In genomic region chr1:197526736-197527371, GRCh38 we compare ENCODE assay signal across 9 cellular contexts.
DNase-seq lines count a peak whose midpoint lies in the region; ATAC-seq and TF ChIP-seq lines count a peak whose summit lies in the region.
"Had no signal": no experiment of that assay in that cellular context is flagged by ENCODE, and none has a peak within 500 bp of the region (broad histone marks: within the 10 kb centered on the region; RNA-seq: fewer than 3 reads in every experiment).

No MANE protein-coding gene starts in this region.

- peak; percentile 64 for TF ChIP-seq CTCF in AG10803 (conservative IDR thresholded peaks at IDR 0.05; ENCODE audit: low read length)

- no peak overlapping the region for H3K4me3 Mint-ChIP-seq in naive thymus-derived CD4-positive, alpha-beta T cell

- no peak overlapping the region for H3K4me3 ChIP-seq in AG10803 (ENCODE audit: low read length)
- no peak overlapping the region for H3K4me3 ChIP-seq in naive thymus-derived CD4-positive, alpha-beta T cell (ENCODE audit: low read length)
- no peak overlapping the region for H3K4me3 ChIP-seq in aorta (ENCODE audit: low read length in 2 of 2)
- H3K4me3 ChIP-seq: HAP-1 had no signal

- H3K27ac Mint-ChIP-seq in naive thymus-derived CD4-positive, alpha-beta T cell, result no peak overlapping the region

- intact Hi-C loops in naive thymus-derived CD4-positive, alpha-beta T cell (cut with micrococcal nuclease), result loop anchor here (1.0 to 10.0 kb wide), 11 partner anchors 80 to 1168 kb away; partner anchors contain the start of gene NEK7 (in 1 of the 2)
- intact Hi-C loops in aorta (cut with DNase I), result loop anchor here (10.0 kb wide), 3 partner anchors 132 to 938 kb away; partner anchors contain the start of gene C1orf53 (in 2 of the 2)

- no peak overlapping the region for H3K27ac ChIP-seq in naive thymus-derived CD4-positive, alpha-beta T cell (ENCODE audit: low read depth, low read length)
- H3K27ac ChIP-seq in aorta (ENCODE audit: low read depth in 1 of 2, low read length in 2 of 2), result no peak overlapping the region

- H3K9me3 Mint-ChIP-seq in naive thymus-derived CD4-positive, alpha-beta T cell, result no peaks in the 10 kb centered on the region

- POLR2A ChIA-PET in naive thymus-derived CD4-positive, alpha-beta T cell (lab: Charles Lee), result no interaction called here

- no peaks in the 10 kb centered on the region for H3K27me3 Mint-ChIP-seq in naive thymus-derived CD4-positive, alpha-beta T cell

- H3K36me3 ChIP-seq in naive thymus-derived CD4-positive, alpha-beta T cell (ENCODE audit: control insufficient read depth in 2 of 3, insufficient read depth in 3 of 3, low read length in 3 of 3), result no peaks in the 10 kb centered on the region
- H3K36me3 ChIP-seq in aorta (ENCODE audit: control insufficient read depth in 1 of 2, insufficient read depth in 2 of 2, low read length in 1 of 2), result no peaks in the 10 kb centered on the region
- H3K36me3 ChIP-seq: HAP-1 had no signal

- ATAC-seq in GM18909 (IDR thresholded peaks at IDR 0.05; ENCODE audit: poor library complexity, unreplicated experiment) (peak; percentile 52), GM21737 (IDR thresholded peaks at IDR 0.05; ENCODE audit: unreplicated experiment) (no peak), GM21360 (IDR thresholded peaks at IDR 0.05; ENCODE audit: unreplicated experiment) (no peak), aorta (ENCODE audit: low FRiP score) (no peak)
- peak; percentile 69 for ATAC-seq in naive thymus-derived CD4-positive, alpha-beta T cell

- no peaks in the 10 kb centered on the region for H3K36me3 Mint-ChIP-seq in naive thymus-derived CD4-positive, alpha-beta T cell

- 61 to 64% methylated on average over 4 of the region's 4 CpGs for WGBS in aorta, 2 donors

- H3K9me3 ChIP-seq in naive thymus-derived CD4-positive, alpha-beta T cell (ENCODE audit: control insufficient read depth in 2 of 3, low read length in 3 of 3), result no peaks in the 10 kb centered on the region
- H3K9me3 ChIP-seq in aorta (ENCODE audit: control insufficient read depth, low read length), result no peaks in the 10 kb centered on the region
- H3K9me3 ChIP-seq: HAP-1 had no signal

- H3K27me3 ChIP-seq in naive thymus-derived CD4-positive, alpha-beta T cell (ENCODE audit: control insufficient read depth in 2 of 2, insufficient read depth in 2 of 2, low read length in 2 of 2), result no peaks in the 10 kb centered on the region
- H3K27me3 ChIP-seq in aorta (ENCODE audit: control insufficient read depth in 1 of 2, insufficient read depth in 2 of 2, low read length in 1 of 2), result no peaks in the 10 kb centered on the region

- DNase-seq in AG10803 (ENCODE audit: low read depth) (peak; percentile 45), NCI-H2196 treated with DMSO at 0.1 percent for 48 hours (lab: John Stamatoyannopoulos, UW; ENCODE audit: unreplicated experiment) (peak; percentile 5), aorta (no peak)
- peak; percentile 27 for DNase-seq in central memory CD4-positive, alpha-beta T cell
- peak in 6 of 9 donors; percentile 9 to 53 (median 37) for DNase-seq in naive thymus-derived CD4-positive, alpha-beta T cell

- H3K4me1 Mint-ChIP-seq in naive thymus-derived CD4-positive, alpha-beta T cell, result no peaks in the 10 kb centered on the region

- no peaks in the 10 kb centered on the region for H3K4me1 ChIP-seq in naive thymus-derived CD4-positive, alpha-beta T cell (ENCODE audit: control insufficient read depth in 2 of 2, insufficient read depth in 2 of 2, low read length in 2 of 2)
- H3K4me1 ChIP-seq in aorta (ENCODE audit: control insufficient read depth in 1 of 2, insufficient read depth in 2 of 2, low read length in 2 of 2), result no peaks in the 10 kb centered on the region
- H3K4me1 ChIP-seq: HAP-1 had no signal

- CTCF ChIA-PET in naive thymus-derived CD4-positive, alpha-beta T cell (lab: Charles Lee), result interaction anchor here (0.6 to 2.3 kb wide), 6 partner anchors 11 to 724 kb away, joined by 3 to 15 read pairs (median 7); no protein-coding TSS in a partner anchor

Comparison
In these comparisons a context has a peak if more than half of its experiments do, and no peak if none do; other contexts are left out.
1. DNase-seq: peak in AG10803 (single experiment), NCI-H2196 treated with DMSO at 0.1 percent for 48 hours (single experiment), central memory CD4-positive, alpha-beta T cell (single experiment) and naive thymus-derived CD4-positive, alpha-beta T cell (6 of 9); none in aorta (0 of 2).
2. ATAC-seq: peak in GM18909 (single experiment) and naive thymus-derived CD4-positive, alpha-beta T cell (single experiment); none in GM21737 (single experiment), GM21360 (single experiment) and aorta (single experiment).